In the genomic region with DNA sequence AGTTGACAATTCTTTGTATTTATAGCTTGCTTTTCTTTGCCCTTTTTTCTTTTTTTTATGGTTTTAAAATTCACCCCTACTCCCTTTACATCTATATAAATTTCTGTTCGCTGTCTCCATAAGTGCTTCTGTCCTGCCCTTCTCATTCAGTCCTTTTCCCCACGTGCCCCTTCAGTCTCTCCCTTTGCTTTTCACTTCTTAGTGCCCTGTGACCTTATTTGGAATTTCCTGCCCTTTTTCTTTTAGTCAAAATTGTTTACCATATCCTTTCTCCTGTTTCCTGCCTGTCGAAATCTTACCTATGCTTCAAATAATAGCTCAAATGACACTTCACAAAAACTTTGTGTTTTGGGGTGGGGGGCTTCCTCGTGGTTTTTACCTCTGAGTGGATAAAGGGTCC, we compare ENCODE assay signal across 20 cellular contexts. TPM values are rescaled to one million over a fixed set of nuclear protein-coding genes. Genes with fewer than 3 reads are reported as not detected.
DNase-seq lines count a peak whose midpoint lies in the region; ATAC-seq lines count a peak whose summit lies in the region.
"Had no signal": no experiment of that assay in that cellular context is flagged by ENCODE, and none has a peak within 500 bp of the region (broad histone marks: within the 10 kb centered on the region; RNA-seq: fewer than 3 reads in every experiment).

No MANE protein-coding gene starts in this region.

- POLR2A ChIA-PET in activated CD8-positive, alpha-beta T cell treated with anti-CD3 and anti-CD28 coated beads, Interleukin-2, amount 10 ng/mL, durations not matched to agents 7 days and 5 days (lab: Charles Lee) = interaction anchor here (0.6 to 1.0 kb wide), 3 partner anchors 17 to 406 kb away, joined by 3 read pairs; no protein-coding TSS in a partner anchor

- no peaks in the 10 kb centered on the region for H3K27me3 Mint-ChIP-seq in stimulated activated naive CD8-positive, alpha-beta T cell treated with anti-CD3 and anti-CD28 coated beads, Interleukin-15, Interleukin-2, amounts not matched to agents 100 ng/mL and 50 ng/mL, for 24 hours
- no peaks in the 10 kb centered on the region for H3K27me3 Mint-ChIP-seq in activated CD8-positive, alpha-beta T cell treated with anti-CD3 and anti-CD28 coated beads, Interleukin-2, amount 10 ng/mL, durations not matched to agents 7 days and 5 days (ENCODE audit: low read depth)
- H3K27me3 Mint-ChIP-seq in naive B cell = no peaks in the 10 kb centered on the region

- H3K9me3 Mint-ChIP-seq in stimulated activated naive CD8-positive, alpha-beta T cell treated with anti-CD3 and anti-CD28 coated beads, Interleukin-15, Interleukin-2, amounts not matched to agents 100 ng/mL and 50 ng/mL, for 24 hours = no peaks in the 10 kb centered on the region
- no peaks in the 10 kb centered on the region for H3K9me3 Mint-ChIP-seq in activated CD8-positive, alpha-beta T cell treated with anti-CD3 and anti-CD28 coated beads, Interleukin-2, amount 10 ng/mL, durations not matched to agents 7 days and 5 days (ENCODE audit: insufficient read depth)
- H3K9me3 Mint-ChIP-seq in naive B cell = no peaks in the 10 kb centered on the region

- no peak for DNase-seq in stimulated activated naive CD8-positive, alpha-beta T cell treated with anti-CD3 and anti-CD28 coated beads, Interleukin-15, Interleukin-2, amounts not matched to agents 100 U/mL and 50 U/mL, for 24 hours
- DNase-seq in activated CD8-positive, alpha-beta T cell treated with anti-CD3 and anti-CD28 coated beads, Interleukin-2, amount 10 ng/mL, durations not matched to agents 7 days and 5 days = no peak
- no peak for DNase-seq in naive B cell
- DNase-seq in NCI-H2196 treated with DMSO at 0.1 percent for 48 hours (lab: John Stamatoyannopoulos, UW; ENCODE audit: unreplicated experiment) = no peak
- no peak for DNase-seq in NCI-H146 treated with DMSO at 0.1 percent for 48 hours (lab: John Stamatoyannopoulos, UW; ENCODE audit: unreplicated experiment)
- DNase-seq: anterior cingulate cortex; central memory CD4-positive, alpha-beta T cell; DMS79; foreskin fibroblast; hypothalamus; kidney; MV-4-11; NCI-H187; NCI-H226; OCI-M1; right lobe of liver; Right ventricle myocardium superior; WERI-Rb-1 had no signal

- CTCF ChIA-PET in activated CD8-positive, alpha-beta T cell treated with anti-CD3 and anti-CD28 coated beads, Interleukin-2, amount 10 ng/mL, durations not matched to agents 7 days and 5 days (lab: Charles Lee) = interaction anchor here (0.8 to 1.0 kb wide), 2 partner anchors 27 to 407 kb away, joined by 3 read pairs; no protein-coding TSS in a partner anchor

- peaks cover 35% of the 10 kb centered on the region for H3K4me1 Mint-ChIP-seq in stimulated activated naive CD8-positive, alpha-beta T cell treated with anti-CD3 and anti-CD28 coated beads, Interleukin-15, Interleukin-2, amounts not matched to agents 100 ng/mL and 50 ng/mL, for 24 hours (ENCODE audit: low read depth)
- peaks cover 44% of the 10 kb centered on the region for H3K4me1 Mint-ChIP-seq in activated CD8-positive, alpha-beta T cell treated with anti-CD3 and anti-CD28 coated beads, Interleukin-2, amount 10 ng/mL, durations not matched to agents 7 days and 5 days (ENCODE audit: low read depth)
- H3K4me1 Mint-ChIP-seq in naive B cell = peaks cover 26 to 40% (median 27%) of the 10 kb centered on the region in 3 donors

- no peak overlapping the region for H3K4me3 Mint-ChIP-seq in stimulated activated naive CD8-positive, alpha-beta T cell treated with anti-CD3 and anti-CD28 coated beads, Interleukin-15, Interleukin-2, amounts not matched to agents 100 ng/mL and 50 ng/mL, for 24 hours
- no peak overlapping the region for H3K4me3 Mint-ChIP-seq in activated CD8-positive, alpha-beta T cell treated with anti-CD3 and anti-CD28 coated beads, Interleukin-2, amount 10 ng/mL, durations not matched to agents 7 days and 5 days
- H3K4me3 Mint-ChIP-seq in naive B cell = peak overlapping the region in 1 of 8 donors; percentile 43

- no peak for ATAC-seq in stimulated activated naive CD8-positive, alpha-beta T cell treated with anti-CD3 and anti-CD28 coated beads, Interleukin-15, Interleukin-2, amounts not matched to agents 100 U/mL and 50 U/mL, for 24 hours
- no peak for ATAC-seq in activated CD8-positive, alpha-beta T cell treated with anti-CD3 and anti-CD28 coated beads, Interleukin-2, amount 10 ng/mL, durations not matched to agents 7 days and 5 days
- no peak for ATAC-seq in naive B cell (ENCODE audit: low read depth in 2 of 2)
- ATAC-seq in GM19324 (IDR thresholded peaks at IDR 0.05; ENCODE audit: low FRiP score, unreplicated experiment) = no peak
- ATAC-seq: right lobe of liver had no signal

- peak overlapping the region; percentile 23 for H3K27ac Mint-ChIP-seq in stimulated activated naive CD8-positive, alpha-beta T cell treated with anti-CD3 and anti-CD28 coated beads, Interleukin-15, Interleukin-2, amounts not matched to agents 100 ng/mL and 50 ng/mL, for 24 hours
- H3K27ac Mint-ChIP-seq in activated CD8-positive, alpha-beta T cell treated with anti-CD3 and anti-CD28 coated beads, Interleukin-2, amount 10 ng/mL, durations not matched to agents 7 days and 5 days = peak overlapping the region; percentile 23
- H3K27ac Mint-ChIP-seq in naive B cell = peak overlapping the region in 4 of 6 donors; percentile 67 to 93 (median 86)

- H3K36me3 Mint-ChIP-seq in stimulated activated naive CD8-positive, alpha-beta T cell treated with anti-CD3 and anti-CD28 coated beads, Interleukin-15, Interleukin-2, amounts not matched to agents 100 ng/mL and 50 ng/mL, for 24 hours (ENCODE audit: low read depth) = peaks cover 70% of the 10 kb centered on the region
- H3K36me3 Mint-ChIP-seq in activated CD8-positive, alpha-beta T cell treated with anti-CD3 and anti-CD28 coated beads, Interleukin-2, amount 10 ng/mL, durations not matched to agents 7 days and 5 days (ENCODE audit: low read depth) = peaks cover 59% of the 10 kb centered on the region
- H3K36me3 Mint-ChIP-seq in naive B cell = peaks cover 4 to 16% of the 10 kb centered on the region in 2 donors

RNA-seq across cellular contexts. Expression of gene TMX1, which starts 6.0 kb away (rescaled TPM):
- total RNA-seq in activated CD8-positive, alpha-beta T cell treated with anti-CD3 and anti-CD28 coated beads, Interleukin-2, amount 10 ng/mL, durations not matched to agents 7 days and 5 days = 10 to 100 TPM; 47.3 to 47.9 TPM
- 10 to 100 TPM; 36.4 to 59.1 (median 42.1) TPM for polyA plus RNA-seq in naive B cell (ENCODE audit: low read depth in 6 of 6)

Comparison
In these comparisons a context has a peak if more than half of its experiments do, and no peak if none do; other contexts are left out.
1. H3K27ac Mint-ChIP-seq: peak in every context shown above with its lines; median percentile 86 in naive B cell; 23 in stimulated activated naive CD8-positive, alpha-beta T cell treated with anti-CD3 and anti-CD28 coated beads, Interleukin-15, Interleukin-2, amounts not matched to agents 100 ng/mL and 50 ng/mL, for 24 hours; 23 in activated CD8-positive, alpha-beta T cell treated with anti-CD3 and anti-CD28 coated beads, Interleukin-2, amount 10 ng/mL, durations not matched to agents 7 days and 5 days.